1 cellular context compared by ENCODE assay signal in genomic region chr4:125168531-125168930, GRCh38.
TF ChIP-seq lines count a peak whose summit lies in the region.

No MANE protein-coding gene starts in this region.

TF ChIP-seq in IMR-90, 13 proteins besides CTCF, POLR2A, EP300 and RAD21 (continued from another document):
- TF ChIP-seq MAZ (IDR thresholded peaks at IDR 0.05; ENCODE audit: borderline replicate concordance, low read depth, low read length) = no peak
- no peak for TF ChIP-seq RFX5 (IDR thresholded peaks at IDR 0.05; ENCODE audit: low read depth, low read length)
